1 cellular context compared by ENCODE assay signal in genomic region chr17:67784364-67785121, GRCh38.
A peak's percentile ranks its signal among the peaks of the same experiment; 100 is the strongest.
TF ChIP-seq lines count a peak whose summit lies in the region.

No MANE protein-coding gene starts in this region.

TF ChIP-seq in K562, 482 proteins besides CTCF, POLR2A, EP300 and RAD21 (continued from another document and continues in another):
- TF ChIP-seq ZFP91 (CRISPR knock-in tag; IDR thresholded peaks at IDR 0.05) (peak; percentile 93), SRSF1 (IDR thresholded peaks at IDR 0.05; ENCODE audit: low read depth, low read length) (no peak), BCOR (IDR thresholded peaks at IDR 0.05) (peak; percentile 60; the same call in 1 of the 2 replicates), ZFP30 (CRISPR knock-in tag; IDR thresholded peaks at IDR 0.05; ENCODE audit: borderline replicate concordance) (no peak), ZNF76 (CRISPR knock-in tag; IDR thresholded peaks at IDR 0.05; ENCODE audit: borderline replicate concordance) (0 out of 2 replicates have a peak, but pooled peaks have one; percentile 52), SMARCE1 (IDR thresholded peaks at IDR 0.05) (peak; percentile 94), ZNF253 (CRISPR knock-in tag; conservative IDR thresholded peaks at IDR 0.05) (no peak), ZNF24 (IDR thresholded peaks at IDR 0.05) (no peak), CREB3L1 (IDR thresholded peaks at IDR 0.05; ENCODE audit: borderline replicate concordance, low read depth) (no peak), MCM2 (IDR thresholded peaks at IDR 0.05; ENCODE audit: low read depth) (no peak), NR1H2 (CRISPR knock-in tag; IDR thresholded peaks at IDR 0.05) (no peak), ZNF444 (CRISPR knock-in tag; IDR thresholded peaks at IDR 0.05) (no peak), MAZ (CRISPR knock-in tag; conservative IDR thresholded peaks at IDR 0.05 in 1 of 2, IDR thresholded peaks at IDR 0.05 in 1 of 2) (peak; percentile 20 to 42; a peak in 2 of 4 replicates), SREBF2 (CRISPR knock-in tag; IDR thresholded peaks at IDR 0.05) (no peak), DACH1 (IDR thresholded peaks at IDR 0.05; ENCODE audit: partially characterized antibody) (no peak), ELF2 (CRISPR knock-in tag; IDR thresholded peaks at IDR 0.05) (peak; percentile 73; the same call in 1 of the 2 replicates), NRF1 (conservative IDR thresholded peaks at IDR 0.05 in 1 of 2, IDR thresholded peaks at IDR 0.05 in 1 of 2) (no peak), RNF2 (IDR thresholded peaks at IDR 0.05) (peak; percentile 97), CSDE1 (IDR thresholded peaks at IDR 0.05) (no peak), ZNF766 (CRISPR knock-in tag; conservative IDR thresholded peaks at IDR 0.05) (0 out of 2 replicates have a peak, but pooled peaks have one; percentile 74), ZSCAN29 (IDR thresholded peaks at IDR 0.05) (no peak), ZNF224 (CRISPR knock-in tag; IDR thresholded peaks at IDR 0.05) (no peak), KAT8 (IDR thresholded peaks at IDR 0.05; ENCODE audit: low read depth) (no peak), PHF21A (IDR thresholded peaks at IDR 0.05; ENCODE audit: borderline replicate concordance, low read depth) (no peak), ZNF384 (IDR thresholded peaks at IDR 0.05; ENCODE audit: low read depth, low read length) (peak; percentile 73), JUND (IDR thresholded peaks at IDR 0.05; ENCODE audit: borderline replicate concordance, low read depth, low read length) (peak; percentile 84), JUND (tag; IDR thresholded peaks at IDR 0.05; ENCODE audit: borderline replicate concordance, low read depth, low read length) (peak; percentile 77; the same call in 2 of the 3 replicates), DIDO1 (tag; IDR thresholded peaks at IDR 0.05; ENCODE audit: low read depth) (no peak), DPF2 (IDR thresholded peaks at IDR 0.05) (peak; percentile 94), ZNF347 (CRISPR knock-in tag; IDR thresholded peaks at IDR 0.05; ENCODE audit: low read depth) (no peak), POLR3G (IDR thresholded peaks at IDR 0.05; ENCODE audit: extremely low read depth, insufficient read length, insufficient replicate concordance) (no peak), ZNF41 (CRISPR knock-in tag; conservative IDR thresholded peaks at IDR 0.05) (no peak; the same call in 1 of the 2 replicates), HOXB6 (CRISPR knock-in tag; IDR thresholded peaks at IDR 0.05; ENCODE audit: borderline replicate concordance) (no peak), KHSRP (IDR thresholded peaks at IDR 0.05) (no peak; the same call in 1 of the 2 replicates), WHSC1 (IDR thresholded peaks at IDR 0.05; ENCODE audit: low read length) (no peak), FUS (optimal IDR thresholded peaks at IDR 0.05; ENCODE audit: low read depth, low read length) (no peak), ZNF408 (CRISPR knock-in tag; IDR thresholded peaks at IDR 0.05; ENCODE audit: low read depth) (no peak), NFE2 (IDR thresholded peaks at IDR 0.05; ENCODE audit: low read depth) (no peak), SRSF7 (optimal IDR thresholded peaks at IDR 0.05; ENCODE audit: low read depth, low read length) (no peak), ZNF133 (CRISPR knock-in tag; IDR thresholded peaks at IDR 0.05) (no peak), HCFC1 (IDR thresholded peaks at IDR 0.05; ENCODE audit: low read depth, low read length) (no peak), ZNF165 (CRISPR knock-in tag; IDR thresholded peaks at IDR 0.05; ENCODE audit: borderline replicate concordance) (no peak), KDM2B (CRISPR knock-in tag; IDR thresholded peaks at IDR 0.05) (no peak), NONO (IDR thresholded peaks at IDR 0.05; ENCODE audit: low read depth in 2 of 2, low read length in 1 of 2) (0 out of 4 replicates have a peak, but pooled peaks of 1 of the 2 experiments have one; percentile 37), ZNF561 (CRISPR knock-in tag; conservative IDR thresholded peaks at IDR 0.05) (no peak), ATF2 (CRISPR knock-in tag; IDR thresholded peaks at IDR 0.05) (no peak), FOXA1 (IDR thresholded peaks at IDR 0.05; ENCODE audit: borderline replicate concordance) (no peak), NCOA1 (IDR thresholded peaks at IDR 0.05; ENCODE audit: low read depth) (peak; percentile 81), FOXA3 (CRISPR knock-in tag; conservative IDR thresholded peaks at IDR 0.05 in 1 of 2, IDR thresholded peaks at IDR 0.05 in 1 of 2) (no peak; a peak in 1 of 4 replicates), NELFE (IDR thresholded peaks at IDR 0.05; ENCODE audit: insufficient read depth, insufficient read length) (no peak), MYC (IDR thresholded peaks at IDR 0.05; ENCODE audit: low read depth, low read length) (peak; percentile 60), MYC (CRISPR knock-in tag; IDR thresholded peaks at IDR 0.05; ENCODE audit: borderline replicate concordance, low read depth) (no peak), BHLHE40 (IDR thresholded peaks at IDR 0.05; ENCODE audit: low read length) (peak; percentile 54), ADNP (tag; IDR thresholded peaks at IDR 0.05) (peak; percentile 18; the same call in 1 of the 2 replicates), ZNF586 (CRISPR knock-in tag; conservative IDR thresholded peaks at IDR 0.05) (no peak), CBX1 (IDR thresholded peaks at IDR 0.05; ENCODE audit: low read depth) (no peak), SMARCA5 (IDR thresholded peaks at IDR 0.05) (no peak), MAFF (IDR thresholded peaks at IDR 0.05; ENCODE audit: low read length) (no peak), SMC3 (conservative IDR thresholded peaks at IDR 0.05; ENCODE audit: insufficient read depth, low read depth, low read length) (no peak), HNRNPLL (IDR thresholded peaks at IDR 0.05; ENCODE audit: low read depth, low read length, poor library complexity, severe bottlenecking) (no peak), KDM5B (IDR thresholded peaks at IDR 0.05; ENCODE audit: insufficient replicate concordance, low read depth, low read length) (no peak), MCM3 (IDR thresholded peaks at IDR 0.05) (no peak), NBN (IDR thresholded peaks at IDR 0.05; ENCODE audit: low read depth) (peak; percentile 59; the same call in 1 of the 2 replicates), NFRKB (IDR thresholded peaks at IDR 0.05; ENCODE audit: low read depth) (peak; percentile 69), TFAP4 (CRISPR knock-in tag; IDR thresholded peaks at IDR 0.05; ENCODE audit: borderline replicate concordance) (peak; percentile 18; the same call in 1 of the 2 replicates), ZNF134 (CRISPR knock-in tag; conservative IDR thresholded peaks at IDR 0.05) (no peak), ZBED1 (IDR thresholded peaks at IDR 0.05) (peak; percentile 67; the same call in 1 of the 2 replicates), MECOM (CRISPR knock-in tag; IDR thresholded peaks at IDR 0.05) (no peak)
- TF ChIP-seq, protein P1, sequence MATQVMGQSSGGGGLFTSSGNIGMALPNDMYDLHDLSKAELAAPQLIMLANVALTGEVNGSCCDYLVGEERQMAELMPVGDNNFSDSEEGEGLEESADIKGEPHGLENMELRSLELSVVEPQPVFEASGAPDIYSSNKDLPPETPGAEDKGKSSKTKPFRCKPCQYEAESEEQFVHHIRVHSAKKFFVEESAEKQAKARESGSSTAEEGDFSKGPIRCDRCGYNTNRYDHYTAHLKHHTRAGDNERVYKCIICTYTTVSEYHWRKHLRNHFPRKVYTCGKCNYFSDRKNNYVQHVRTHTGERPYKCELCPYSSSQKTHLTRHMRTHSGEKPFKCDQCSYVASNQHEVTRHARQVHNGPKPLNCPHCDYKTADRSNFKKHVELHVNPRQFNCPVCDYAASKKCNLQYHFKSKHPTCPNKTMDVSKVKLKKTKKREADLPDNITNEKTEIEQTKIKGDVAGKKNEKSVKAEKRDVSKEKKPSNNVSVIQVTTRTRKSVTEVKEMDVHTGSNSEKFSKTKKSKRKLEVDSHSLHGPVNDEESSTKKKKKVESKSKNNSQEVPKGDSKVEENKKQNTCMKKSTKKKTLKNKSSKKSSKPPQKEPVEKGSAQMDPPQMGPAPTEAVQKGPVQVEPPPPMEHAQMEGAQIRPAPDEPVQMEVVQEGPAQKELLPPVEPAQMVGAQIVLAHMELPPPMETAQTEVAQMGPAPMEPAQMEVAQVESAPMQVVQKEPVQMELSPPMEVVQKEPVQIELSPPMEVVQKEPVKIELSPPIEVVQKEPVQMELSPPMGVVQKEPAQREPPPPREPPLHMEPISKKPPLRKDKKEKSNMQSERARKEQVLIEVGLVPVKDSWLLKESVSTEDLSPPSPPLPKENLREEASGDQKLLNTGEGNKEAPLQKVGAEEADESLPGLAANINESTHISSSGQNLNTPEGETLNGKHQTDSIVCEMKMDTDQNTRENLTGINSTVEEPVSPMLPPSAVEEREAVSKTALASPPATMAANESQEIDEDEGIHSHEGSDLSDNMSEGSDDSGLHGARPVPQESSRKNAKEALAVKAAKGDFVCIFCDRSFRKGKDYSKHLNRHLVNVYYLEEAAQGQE (CRISPR knock-in tag; IDR thresholded peaks at IDR 0.05; ENCODE audit: low read depth) = no peak
- TF ChIP-seq, protein P2, sequence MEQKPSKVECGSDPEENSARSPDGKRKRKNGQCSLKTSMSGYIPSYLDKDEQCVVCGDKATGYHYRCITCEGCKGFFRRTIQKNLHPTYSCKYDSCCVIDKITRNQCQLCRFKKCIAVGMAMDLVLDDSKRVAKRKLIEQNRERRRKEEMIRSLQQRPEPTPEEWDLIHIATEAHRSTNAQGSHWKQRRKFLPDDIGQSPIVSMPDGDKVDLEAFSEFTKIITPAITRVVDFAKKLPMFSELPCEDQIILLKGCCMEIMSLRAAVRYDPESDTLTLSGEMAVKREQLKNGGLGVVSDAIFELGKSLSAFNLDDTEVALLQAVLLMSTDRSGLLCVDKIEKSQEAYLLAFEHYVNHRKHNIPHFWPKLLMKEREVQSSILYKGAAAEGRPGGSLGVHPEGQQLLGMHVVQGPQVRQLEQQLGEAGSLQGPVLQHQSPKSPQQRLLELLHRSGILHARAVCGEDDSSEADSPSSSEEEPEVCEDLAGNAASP (IDR thresholded peaks at IDR 0.05) = no peak
- TF ChIP-seq, protein P3, sequence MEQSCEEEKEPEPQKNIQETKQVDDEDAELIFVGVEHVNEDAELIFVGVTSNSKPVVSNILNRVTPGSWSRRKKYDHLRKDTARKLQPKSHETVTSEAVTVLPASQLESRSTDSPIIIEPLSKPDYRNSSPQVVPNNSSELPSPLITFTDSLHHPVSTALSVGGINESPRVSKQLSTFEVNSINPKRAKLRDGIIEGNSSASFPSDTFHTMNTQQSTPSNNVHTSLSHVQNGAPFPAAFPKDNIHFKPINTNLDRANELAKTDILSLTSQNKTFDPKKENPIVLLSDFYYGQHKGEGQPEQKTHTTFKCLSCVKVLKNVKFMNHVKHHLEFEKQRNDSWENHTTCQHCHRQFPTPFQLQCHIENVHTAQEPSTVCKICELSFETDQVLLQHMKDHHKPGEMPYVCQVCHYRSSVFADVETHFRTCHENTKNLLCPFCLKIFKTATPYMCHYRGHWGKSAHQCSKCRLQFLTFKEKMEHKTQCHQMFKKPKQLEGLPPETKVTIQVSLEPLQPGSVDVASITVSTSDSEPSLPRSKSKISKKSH (CRISPR knock-in tag; IDR thresholded peaks at IDR 0.05) = no peak
- TF ChIP-seq, protein P4, sequence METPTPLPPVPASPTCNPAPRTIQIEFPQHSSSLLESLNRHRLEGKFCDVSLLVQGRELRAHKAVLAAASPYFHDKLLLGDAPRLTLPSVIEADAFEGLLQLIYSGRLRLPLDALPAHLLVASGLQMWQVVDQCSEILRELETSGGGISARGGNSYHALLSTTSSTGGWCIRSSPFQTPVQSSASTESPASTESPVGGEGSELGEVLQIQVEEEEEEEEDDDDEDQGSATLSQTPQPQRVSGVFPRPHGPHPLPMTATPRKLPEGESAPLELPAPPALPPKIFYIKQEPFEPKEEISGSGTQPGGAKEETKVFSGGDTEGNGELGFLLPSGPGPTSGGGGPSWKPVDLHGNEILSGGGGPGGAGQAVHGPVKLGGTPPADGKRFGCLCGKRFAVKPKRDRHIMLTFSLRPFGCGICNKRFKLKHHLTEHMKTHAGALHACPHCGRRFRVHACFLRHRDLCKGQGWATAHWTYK (CRISPR knock-in tag; IDR thresholded peaks at IDR 0.05) = no peak
